9 cellular contexts compared by ENCODE assay signal in the genomic region with DNA sequence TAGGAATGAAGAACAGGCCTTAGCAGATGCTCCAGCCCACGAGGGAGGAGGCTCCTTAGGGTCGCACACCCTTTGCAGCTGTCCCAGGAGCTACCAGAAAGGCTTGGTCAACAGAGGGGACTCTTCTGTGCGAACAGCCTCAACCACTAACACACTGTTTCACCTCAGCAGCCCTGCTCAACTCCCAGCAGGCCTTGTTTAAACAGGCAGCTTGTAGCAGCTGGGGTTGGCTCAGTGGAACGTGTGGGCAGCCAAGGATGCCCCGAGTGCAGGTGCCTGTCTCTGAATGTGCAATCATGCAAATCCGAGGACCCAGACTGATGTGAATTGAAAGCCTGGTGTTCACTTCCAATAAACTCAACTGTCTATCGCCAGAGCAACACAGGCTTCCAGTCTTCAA.
DNase-seq lines count a peak whose midpoint lies in the region; ATAC-seq and TF ChIP-seq lines count a peak whose summit lies in the region.
"Had no signal": no experiment of that assay in that cellular context is flagged by ENCODE, and none has a peak within 500 bp of the region (broad histone marks: within the 10 kb centered on the region; RNA-seq: fewer than 3 reads in every experiment).

No MANE protein-coding gene starts in this region.

- TF ChIP-seq CTCF in hepatocyte (IDR thresholded peaks at IDR 0.05; ENCODE audit: poor library complexity) (no peak), left lung (IDR thresholded peaks at IDR 0.05) (no peak)

- H3K27me3 ChIP-seq in hepatocyte = no peaks in the 10 kb centered on the region
- no peaks in the 10 kb centered on the region for H3K27me3 ChIP-seq in left lung
- H3K27me3 ChIP-seq: SJSA1 had no signal

- H4K20me1 ChIP-seq in hepatocyte (ENCODE audit: insufficient read depth, poor library complexity, severe bottlenecking) = no peaks in the 10 kb centered on the region

- no peaks in the 10 kb centered on the region for H3K27me3 Mint-ChIP-seq in naive B cell

- ATAC-seq in HG02571 (IDR thresholded peaks at IDR 0.05; ENCODE audit: unreplicated experiment) (peak; percentile 95), naive B cell (ENCODE audit: low read depth in 2 of 2) (peak; percentile 75 to 77), left lung (no peak)

- no peaks in the 10 kb centered on the region for H3K36me3 ChIP-seq in hepatocyte (replicated peaks; ENCODE audit: insufficient read depth, low read depth)
- H3K36me3 ChIP-seq in left lung = no peaks in the 10 kb centered on the region
- H3K36me3 ChIP-seq: SJSA1 had no signal

- H3K9me3 Mint-ChIP-seq in naive B cell = peaks cover 8 to 22% (median 17%) of the 10 kb centered on the region in 7 donors

- H3K79me2 ChIP-seq in hepatocyte = no peaks in the 10 kb centered on the region

- 82% methylated on average over 7 of the region's 7 CpGs for WGBS in hepatocyte (ENCODE audit: low lambda C conversion rate, missing lambda C conversion rate)

- no peak overlapping the region for H2AFZ ChIP-seq in hepatocyte

- peak overlapping the region; percentile 20 to 85 (median 77) for H3K4me3 Mint-ChIP-seq in naive B cell

- H3K4me1 Mint-ChIP-seq in naive B cell = peaks cover 51 to 75% (median 70%) of the 10 kb centered on the region in 3 donors

- H3K36me3 Mint-ChIP-seq in naive B cell = peaks cover 6 to 27% of the 10 kb centered on the region in 2 donors

- peak overlapping the region; percentile 98 to 100 (median 100) for H3K27ac Mint-ChIP-seq in naive B cell

- H3K4me3 ChIP-seq in hepatocyte (no peak overlapping the region), left lung (no peak overlapping the region)
- H3K4me3 ChIP-seq: SJSA1 had no signal

- H3K9me3 ChIP-seq in hepatocyte (ENCODE audit: low read depth) = no peaks in the 10 kb centered on the region
- peaks cover 0 to 11% of the 10 kb centered on the region in 2 donors for H3K9me3 ChIP-seq in left lung
- H3K9me3 ChIP-seq: SJSA1 had no signal

- H3K9me2 ChIP-seq in hepatocyte (replicated peaks; ENCODE audit: insufficient read depth) = no peaks in the 10 kb centered on the region

- H3K4me1 ChIP-seq in hepatocyte (ENCODE audit: insufficient read depth) = peaks cover 8% of the 10 kb centered on the region
- peaks cover 0 to 49% of the 10 kb centered on the region in 2 donors for H3K4me1 ChIP-seq in left lung
- H3K4me1 ChIP-seq: SJSA1 had no signal

- H3K4me2 ChIP-seq in hepatocyte = no peak overlapping the region

- intact Hi-C loops in posterior vena cava (cut with DNase I) = no loop called here
- intact Hi-C loops in left lung (cut with DNase I) = no loop called here

- DNase-seq in NCI-H2081 (lab: John Stamatoyannopoulos, UW) (peak; percentile 35 to 80), NCI-H2081 treated with DMSO at 0.1 percent for 48 hours (lab: John Stamatoyannopoulos, UW) (no peak), NCI-H146 treated with DMSO at 0.1 percent for 48 hours (lab: John Stamatoyannopoulos, UW; ENCODE audit: unreplicated experiment) (peak; percentile 90), naive B cell (peak; percentile 87), posterior vena cava (ENCODE audit: low spot score) (no peak), hepatocyte (ENCODE audit: low spot score) (no peak), left lung (no peak)

- H3K27ac ChIP-seq in hepatocyte (no peak overlapping the region), left lung (no peak overlapping the region)
- H3K27ac ChIP-seq: SJSA1 had no signal

Comparison
In these comparisons a context has a peak if more than half of its experiments do, and no peak if none do; other contexts are left out.
1. DNase-seq: peak in NCI-H2081 (2 of 2), NCI-H146 treated with DMSO at 0.1 percent for 48 hours (single experiment) and naive B cell (single experiment); none in NCI-H2081 treated with DMSO at 0.1 percent for 48 hours (single experiment), posterior vena cava (single experiment), hepatocyte (single experiment) and left lung (0 of 2).